Comparison of ENCODE assay signal across 1 cellular context in the genomic region with DNA sequence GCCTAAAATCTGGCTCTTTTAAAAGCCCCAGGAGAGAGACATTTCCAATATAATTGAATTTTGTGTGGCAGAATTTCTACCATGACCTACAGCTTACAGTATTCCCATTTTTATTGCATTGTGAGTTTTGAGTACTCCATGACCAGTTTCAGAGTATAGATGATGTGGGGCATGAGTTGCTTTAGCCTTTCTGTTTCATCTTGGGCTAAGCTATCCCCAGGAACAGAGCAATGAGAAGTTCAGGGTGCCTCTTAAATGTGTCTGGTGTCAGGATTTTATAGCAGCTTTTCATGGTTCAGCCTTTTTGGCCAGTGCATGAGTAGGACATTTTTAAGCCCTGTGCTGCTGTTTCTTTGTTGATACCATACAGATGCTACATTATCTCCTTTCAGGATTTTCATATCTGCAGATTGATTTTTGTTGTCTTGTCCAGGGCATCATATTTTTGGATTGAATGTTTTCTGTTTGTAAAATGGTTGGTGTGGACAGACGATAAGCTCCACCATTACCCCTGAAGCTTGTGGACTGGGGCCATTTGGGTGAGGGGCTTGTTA.
TF ChIP-seq lines count a peak whose summit lies in the region.

No MANE protein-coding gene starts in this region.

TF ChIP-seq in K562, 482 proteins besides CTCF, POLR2A, EP300 and RAD21:
- TF ChIP-seq, protein P1, sequence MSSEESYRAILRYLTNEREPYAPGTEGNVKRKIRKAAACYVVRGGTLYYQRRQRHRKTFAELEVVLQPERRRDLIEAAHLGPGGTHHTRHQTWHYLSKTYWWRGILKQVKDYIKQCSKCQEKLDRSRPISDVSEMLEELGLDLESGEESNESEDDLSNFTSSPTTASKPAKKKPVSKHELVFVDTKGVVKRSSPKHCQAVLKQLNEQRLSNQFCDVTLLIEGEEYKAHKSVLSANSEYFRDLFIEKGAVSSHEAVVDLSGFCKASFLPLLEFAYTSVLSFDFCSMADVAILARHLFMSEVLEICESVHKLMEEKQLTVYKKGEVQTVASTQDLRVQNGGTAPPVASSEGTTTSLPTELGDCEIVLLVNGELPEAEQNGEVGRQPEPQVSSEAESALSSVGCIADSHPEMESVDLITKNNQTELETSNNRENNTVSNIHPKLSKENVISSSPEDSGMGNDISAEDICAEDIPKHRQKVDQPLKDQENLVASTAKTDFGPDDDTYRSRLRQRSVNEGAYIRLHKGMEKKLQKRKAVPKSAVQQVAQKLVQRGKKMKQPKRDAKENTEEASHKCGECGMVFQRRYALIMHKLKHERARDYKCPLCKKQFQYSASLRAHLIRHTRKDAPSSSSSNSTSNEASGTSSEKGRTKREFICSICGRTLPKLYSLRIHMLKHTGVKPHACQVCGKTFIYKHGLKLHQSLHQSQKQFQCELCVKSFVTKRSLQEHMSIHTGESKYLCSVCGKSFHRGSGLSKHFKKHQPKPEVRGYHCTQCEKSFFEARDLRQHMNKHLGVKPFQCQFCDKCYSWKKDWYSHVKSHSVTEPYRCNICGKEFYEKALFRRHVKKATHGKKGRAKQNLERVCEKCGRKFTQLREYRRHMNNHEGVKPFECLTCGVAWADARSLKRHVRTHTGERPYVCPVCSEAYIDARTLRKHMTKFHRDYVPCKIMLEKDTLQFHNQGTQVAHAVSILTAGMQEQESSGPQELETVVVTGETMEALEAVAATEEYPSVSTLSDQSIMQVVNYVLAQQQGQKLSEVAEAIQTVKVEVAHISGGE (CRISPR knock-in tag; IDR thresholded peaks at IDR 0.05) = no peak
- TF ChIP-seq ETV6 (IDR thresholded peaks at IDR 0.05; ENCODE audit: borderline replicate concordance in 1 of 2, low read depth in 2 of 2, low read length in 1 of 2) = no peak
- TF ChIP-seq ETV6 (CRISPR knock-in tag; IDR thresholded peaks at IDR 0.05; ENCODE audit: borderline replicate concordance) = no peak
- TF ChIP-seq TEAD1 (CRISPR knock-in tag; IDR thresholded peaks at IDR 0.05) = no peak
- TF ChIP-seq, protein P2, sequence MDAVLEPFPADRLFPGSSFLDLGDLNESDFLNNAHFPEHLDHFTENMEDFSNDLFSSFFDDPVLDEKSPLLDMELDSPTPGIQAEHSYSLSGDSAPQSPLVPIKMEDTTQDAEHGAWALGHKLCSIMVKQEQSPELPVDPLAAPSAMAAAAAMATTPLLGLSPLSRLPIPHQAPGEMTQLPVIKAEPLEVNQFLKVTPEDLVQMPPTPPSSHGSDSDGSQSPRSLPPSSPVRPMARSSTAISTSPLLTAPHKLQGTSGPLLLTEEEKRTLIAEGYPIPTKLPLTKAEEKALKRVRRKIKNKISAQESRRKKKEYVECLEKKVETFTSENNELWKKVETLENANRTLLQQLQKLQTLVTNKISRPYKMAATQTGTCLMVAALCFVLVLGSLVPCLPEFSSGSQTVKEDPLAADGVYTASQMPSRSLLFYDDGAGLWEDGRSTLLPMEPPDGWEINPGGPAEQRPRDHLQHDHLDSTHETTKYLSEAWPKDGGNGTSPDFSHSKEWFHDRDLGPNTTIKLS (IDR thresholded peaks at IDR 0.05; ENCODE audit: borderline replicate concordance, low read depth) = no peak
- no peak for TF ChIP-seq ASH1L (IDR thresholded peaks at IDR 0.05; ENCODE audit: borderline replicate concordance, low read depth, partially characterized antibody)
- TF ChIP-seq, protein P3, sequence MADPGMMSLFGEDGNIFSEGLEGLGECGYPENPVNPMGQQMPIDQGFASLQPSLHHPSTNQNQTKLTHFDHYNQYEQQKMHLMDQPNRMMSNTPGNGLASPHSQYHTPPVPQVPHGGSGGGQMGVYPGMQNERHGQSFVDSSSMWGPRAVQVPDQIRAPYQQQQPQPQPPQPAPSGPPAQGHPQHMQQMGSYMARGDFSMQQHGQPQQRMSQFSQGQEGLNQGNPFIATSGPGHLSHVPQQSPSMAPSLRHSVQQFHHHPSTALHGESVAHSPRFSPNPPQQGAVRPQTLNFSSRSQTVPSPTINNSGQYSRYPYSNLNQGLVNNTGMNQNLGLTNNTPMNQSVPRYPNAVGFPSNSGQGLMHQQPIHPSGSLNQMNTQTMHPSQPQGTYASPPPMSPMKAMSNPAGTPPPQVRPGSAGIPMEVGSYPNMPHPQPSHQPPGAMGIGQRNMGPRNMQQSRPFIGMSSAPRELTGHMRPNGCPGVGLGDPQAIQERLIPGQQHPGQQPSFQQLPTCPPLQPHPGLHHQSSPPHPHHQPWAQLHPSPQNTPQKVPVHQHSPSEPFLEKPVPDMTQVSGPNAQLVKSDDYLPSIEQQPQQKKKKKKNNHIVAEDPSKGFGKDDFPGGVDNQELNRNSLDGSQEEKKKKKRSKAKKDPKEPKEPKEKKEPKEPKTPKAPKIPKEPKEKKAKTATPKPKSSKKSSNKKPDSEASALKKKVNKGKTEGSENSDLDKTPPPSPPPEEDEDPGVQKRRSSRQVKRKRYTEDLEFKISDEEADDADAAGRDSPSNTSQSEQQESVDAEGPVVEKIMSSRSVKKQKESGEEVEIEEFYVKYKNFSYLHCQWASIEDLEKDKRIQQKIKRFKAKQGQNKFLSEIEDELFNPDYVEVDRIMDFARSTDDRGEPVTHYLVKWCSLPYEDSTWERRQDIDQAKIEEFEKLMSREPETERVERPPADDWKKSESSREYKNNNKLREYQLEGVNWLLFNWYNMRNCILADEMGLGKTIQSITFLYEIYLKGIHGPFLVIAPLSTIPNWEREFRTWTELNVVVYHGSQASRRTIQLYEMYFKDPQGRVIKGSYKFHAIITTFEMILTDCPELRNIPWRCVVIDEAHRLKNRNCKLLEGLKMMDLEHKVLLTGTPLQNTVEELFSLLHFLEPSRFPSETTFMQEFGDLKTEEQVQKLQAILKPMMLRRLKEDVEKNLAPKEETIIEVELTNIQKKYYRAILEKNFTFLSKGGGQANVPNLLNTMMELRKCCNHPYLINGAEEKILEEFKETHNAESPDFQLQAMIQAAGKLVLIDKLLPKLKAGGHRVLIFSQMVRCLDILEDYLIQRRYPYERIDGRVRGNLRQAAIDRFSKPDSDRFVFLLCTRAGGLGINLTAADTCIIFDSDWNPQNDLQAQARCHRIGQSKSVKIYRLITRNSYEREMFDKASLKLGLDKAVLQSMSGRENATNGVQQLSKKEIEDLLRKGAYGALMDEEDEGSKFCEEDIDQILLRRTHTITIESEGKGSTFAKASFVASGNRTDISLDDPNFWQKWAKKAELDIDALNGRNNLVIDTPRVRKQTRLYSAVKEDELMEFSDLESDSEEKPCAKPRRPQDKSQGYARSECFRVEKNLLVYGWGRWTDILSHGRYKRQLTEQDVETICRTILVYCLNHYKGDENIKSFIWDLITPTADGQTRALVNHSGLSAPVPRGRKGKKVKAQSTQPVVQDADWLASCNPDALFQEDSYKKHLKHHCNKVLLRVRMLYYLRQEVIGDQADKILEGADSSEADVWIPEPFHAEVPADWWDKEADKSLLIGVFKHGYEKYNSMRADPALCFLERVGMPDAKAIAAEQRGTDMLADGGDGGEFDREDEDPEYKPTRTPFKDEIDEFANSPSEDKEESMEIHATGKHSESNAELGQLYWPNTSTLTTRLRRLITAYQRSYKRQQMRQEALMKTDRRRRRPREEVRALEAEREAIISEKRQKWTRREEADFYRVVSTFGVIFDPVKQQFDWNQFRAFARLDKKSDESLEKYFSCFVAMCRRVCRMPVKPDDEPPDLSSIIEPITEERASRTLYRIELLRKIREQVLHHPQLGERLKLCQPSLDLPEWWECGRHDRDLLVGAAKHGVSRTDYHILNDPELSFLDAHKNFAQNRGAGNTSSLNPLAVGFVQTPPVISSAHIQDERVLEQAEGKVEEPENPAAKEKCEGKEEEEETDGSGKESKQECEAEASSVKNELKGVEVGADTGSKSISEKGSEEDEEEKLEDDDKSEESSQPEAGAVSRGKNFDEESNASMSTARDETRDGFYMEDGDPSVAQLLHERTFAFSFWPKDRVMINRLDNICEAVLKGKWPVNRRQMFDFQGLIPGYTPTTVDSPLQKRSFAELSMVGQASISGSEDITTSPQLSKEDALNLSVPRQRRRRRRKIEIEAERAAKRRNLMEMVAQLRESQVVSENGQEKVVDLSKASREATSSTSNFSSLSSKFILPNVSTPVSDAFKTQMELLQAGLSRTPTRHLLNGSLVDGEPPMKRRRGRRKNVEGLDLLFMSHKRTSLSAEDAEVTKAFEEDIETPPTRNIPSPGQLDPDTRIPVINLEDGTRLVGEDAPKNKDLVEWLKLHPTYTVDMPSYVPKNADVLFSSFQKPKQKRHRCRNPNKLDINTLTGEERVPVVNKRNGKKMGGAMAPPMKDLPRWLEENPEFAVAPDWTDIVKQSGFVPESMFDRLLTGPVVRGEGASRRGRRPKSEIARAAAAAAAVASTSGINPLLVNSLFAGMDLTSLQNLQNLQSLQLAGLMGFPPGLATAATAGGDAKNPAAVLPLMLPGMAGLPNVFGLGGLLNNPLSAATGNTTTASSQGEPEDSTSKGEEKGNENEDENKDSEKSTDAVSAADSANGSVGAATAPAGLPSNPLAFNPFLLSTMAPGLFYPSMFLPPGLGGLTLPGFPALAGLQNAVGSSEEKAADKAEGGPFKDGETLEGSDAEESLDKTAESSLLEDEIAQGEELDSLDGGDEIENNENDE (IDR thresholded peaks at IDR 0.05; ENCODE audit: low read depth, low read length) = no peak
- TF ChIP-seq, protein P4, sequence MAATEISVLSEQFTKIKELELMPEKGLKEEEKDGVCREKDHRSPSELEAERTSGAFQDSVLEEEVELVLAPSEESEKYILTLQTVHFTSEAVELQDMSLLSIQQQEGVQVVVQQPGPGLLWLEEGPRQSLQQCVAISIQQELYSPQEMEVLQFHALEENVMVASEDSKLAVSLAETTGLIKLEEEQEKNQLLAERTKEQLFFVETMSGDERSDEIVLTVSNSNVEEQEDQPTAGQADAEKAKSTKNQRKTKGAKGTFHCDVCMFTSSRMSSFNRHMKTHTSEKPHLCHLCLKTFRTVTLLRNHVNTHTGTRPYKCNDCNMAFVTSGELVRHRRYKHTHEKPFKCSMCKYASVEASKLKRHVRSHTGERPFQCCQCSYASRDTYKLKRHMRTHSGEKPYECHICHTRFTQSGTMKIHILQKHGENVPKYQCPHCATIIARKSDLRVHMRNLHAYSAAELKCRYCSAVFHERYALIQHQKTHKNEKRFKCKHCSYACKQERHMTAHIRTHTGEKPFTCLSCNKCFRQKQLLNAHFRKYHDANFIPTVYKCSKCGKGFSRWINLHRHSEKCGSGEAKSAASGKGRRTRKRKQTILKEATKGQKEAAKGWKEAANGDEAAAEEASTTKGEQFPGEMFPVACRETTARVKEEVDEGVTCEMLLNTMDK (IDR thresholded peaks at IDR 0.05; ENCODE audit: borderline replicate concordance, insufficient read depth, low read depth, low read length, poor library complexity, severe bottlenecking) = no peak
- TF ChIP-seq, protein P5, sequence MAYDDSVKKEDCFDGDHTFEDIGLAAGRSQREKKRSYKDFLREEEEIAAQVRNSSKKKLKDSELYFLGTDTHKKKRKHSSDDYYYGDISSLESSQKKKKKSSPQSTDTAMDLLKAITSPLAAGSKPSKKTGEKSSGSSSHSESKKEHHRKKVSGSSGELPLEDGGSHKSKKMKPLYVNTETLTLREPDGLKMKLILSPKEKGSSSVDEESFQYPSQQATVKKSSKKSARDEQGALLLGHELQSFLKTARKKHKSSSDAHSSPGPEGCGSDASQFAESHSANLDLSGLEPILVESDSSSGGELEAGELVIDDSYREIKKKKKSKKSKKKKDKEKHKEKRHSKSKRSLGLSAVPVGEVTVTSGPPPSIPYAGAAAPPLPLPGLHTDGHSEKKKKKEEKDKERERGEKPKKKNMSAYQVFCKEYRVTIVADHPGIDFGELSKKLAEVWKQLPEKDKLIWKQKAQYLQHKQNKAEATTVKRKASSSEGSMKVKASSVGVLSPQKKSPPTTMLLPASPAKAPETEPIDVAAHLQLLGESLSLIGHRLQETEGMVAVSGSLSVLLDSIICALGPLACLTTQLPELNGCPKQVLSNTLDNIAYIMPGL (CRISPR knock-in tag; IDR thresholded peaks at IDR 0.05) = no peak
- no peak for TF ChIP-seq ZNF23 (CRISPR knock-in tag; IDR thresholded peaks at IDR 0.05)
- no peak for TF ChIP-seq ZNF589 (CRISPR knock-in tag; IDR thresholded peaks at IDR 0.05; ENCODE audit: low read depth)
- TF ChIP-seq, protein P6, sequence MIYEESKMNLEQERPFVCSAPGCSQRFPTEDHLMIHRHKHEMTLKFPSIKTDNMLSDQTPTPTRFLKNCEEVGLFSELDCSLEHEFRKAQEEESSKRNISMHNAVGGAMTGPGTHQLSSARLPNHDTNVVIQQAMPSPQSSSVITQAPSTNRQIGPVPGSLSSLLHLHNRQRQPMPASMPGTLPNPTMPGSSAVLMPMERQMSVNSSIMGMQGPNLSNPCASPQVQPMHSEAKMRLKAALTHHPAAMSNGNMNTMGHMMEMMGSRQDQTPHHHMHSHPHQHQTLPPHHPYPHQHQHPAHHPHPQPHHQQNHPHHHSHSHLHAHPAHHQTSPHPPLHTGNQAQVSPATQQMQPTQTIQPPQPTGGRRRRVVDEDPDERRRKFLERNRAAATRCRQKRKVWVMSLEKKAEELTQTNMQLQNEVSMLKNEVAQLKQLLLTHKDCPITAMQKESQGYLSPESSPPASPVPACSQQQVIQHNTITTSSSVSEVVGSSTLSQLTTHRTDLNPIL (CRISPR knock-in tag; IDR thresholded peaks at IDR 0.05) = no peak
- TF ChIP-seq ZNF699 (CRISPR knock-in tag; IDR thresholded peaks at IDR 0.05; ENCODE audit: insufficient replicate concordance) = no peak
- TF ChIP-seq POLR2G (IDR thresholded peaks at IDR 0.05; ENCODE audit: low read depth, low read length) = no peak
- TF ChIP-seq FOXP1 (CRISPR knock-in tag; IDR thresholded peaks at IDR 0.05) = no peak
- no peak for TF ChIP-seq PURB (CRISPR knock-in tag; IDR thresholded peaks at IDR 0.05; ENCODE audit: low read depth)
- no peak for TF ChIP-seq SUPT5H (IDR thresholded peaks at IDR 0.05)
- TF ChIP-seq HIVEP1 (CRISPR knock-in tag; IDR thresholded peaks at IDR 0.05) = no peak
- no peak for TF ChIP-seq ZFPM2 (CRISPR knock-in tag; IDR thresholded peaks at IDR 0.05)
- TF ChIP-seq SIRT6 (IDR thresholded peaks at IDR 0.05; ENCODE audit: low read depth, low read length) = no peak
